Comparison of ENCODE assay signal across 1 cellular context in the genomic region with DNA sequence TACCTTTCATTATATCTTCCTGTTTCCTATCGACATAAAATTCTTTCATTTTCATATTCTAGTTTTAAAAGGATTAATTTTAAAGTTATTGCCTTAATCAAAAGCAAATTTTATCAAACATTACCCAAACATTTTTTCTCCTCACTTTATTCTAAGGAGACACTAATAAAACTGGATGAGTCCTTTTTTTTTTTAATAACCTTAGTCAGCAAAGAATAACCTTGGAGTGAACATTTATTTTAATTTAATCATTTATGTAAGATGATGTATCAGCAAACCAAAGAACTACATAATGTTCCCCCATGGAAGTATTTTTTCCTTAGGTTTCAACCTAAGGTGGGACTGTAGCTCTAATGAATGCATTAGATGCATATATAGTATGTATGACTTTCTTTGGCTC.
TF ChIP-seq lines count a peak whose summit lies in the region.

No MANE protein-coding gene starts in this region.

TF ChIP-seq in HepG2, 621 proteins besides CTCF, POLR2A, EP300 and RAD21 (continued from another document):
- TF ChIP-seq, protein P1, sequence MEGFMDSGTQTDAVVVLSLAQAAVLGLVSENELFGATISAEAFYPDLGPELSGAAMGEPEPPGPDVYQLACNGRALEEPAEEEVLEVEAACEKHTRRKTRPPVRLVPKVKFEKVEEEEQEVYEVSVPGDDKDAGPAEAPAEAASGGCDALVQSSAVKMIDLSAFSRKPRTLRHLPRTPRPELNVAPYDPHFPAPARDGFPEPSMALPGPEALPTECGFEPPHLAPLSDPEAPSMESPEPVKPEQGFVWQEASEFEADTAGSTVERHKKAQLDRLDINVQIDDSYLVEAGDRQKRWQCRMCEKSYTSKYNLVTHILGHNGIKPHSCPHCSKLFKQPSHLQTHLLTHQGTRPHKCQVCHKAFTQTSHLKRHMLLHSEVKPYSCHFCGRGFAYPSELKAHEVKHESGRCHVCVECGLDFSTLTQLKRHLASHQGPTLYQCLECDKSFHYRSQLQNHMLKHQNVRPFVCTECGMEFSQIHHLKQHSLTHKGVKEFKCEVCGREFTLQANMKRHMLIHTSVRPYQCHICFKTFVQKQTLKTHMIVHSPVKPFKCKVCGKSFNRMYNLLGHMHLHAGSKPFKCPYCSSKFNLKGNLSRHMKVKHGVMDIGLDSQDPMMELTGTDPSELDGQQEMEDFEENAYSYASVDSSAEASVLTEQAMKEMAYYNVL (CRISPR knock-in tag; IDR thresholded peaks at IDR 0.05; ENCODE audit: borderline replicate concordance) = no peak
- no peak for TF ChIP-seq ZNF33B (CRISPR knock-in tag; IDR thresholded peaks at IDR 0.05)
- peak; percentile 10 to 74; a peak in 2 of 4 replicates for TF ChIP-seq MAFK (conservative IDR thresholded peaks at IDR 0.05 in 1 of 2, IDR thresholded peaks at IDR 0.05 in 1 of 2; ENCODE audit: low read length in 2 of 2)
- no peak for TF ChIP-seq ZFX (CRISPR knock-in tag; IDR thresholded peaks at IDR 0.05; ENCODE audit: low read depth)
- TF ChIP-seq, protein P2, sequence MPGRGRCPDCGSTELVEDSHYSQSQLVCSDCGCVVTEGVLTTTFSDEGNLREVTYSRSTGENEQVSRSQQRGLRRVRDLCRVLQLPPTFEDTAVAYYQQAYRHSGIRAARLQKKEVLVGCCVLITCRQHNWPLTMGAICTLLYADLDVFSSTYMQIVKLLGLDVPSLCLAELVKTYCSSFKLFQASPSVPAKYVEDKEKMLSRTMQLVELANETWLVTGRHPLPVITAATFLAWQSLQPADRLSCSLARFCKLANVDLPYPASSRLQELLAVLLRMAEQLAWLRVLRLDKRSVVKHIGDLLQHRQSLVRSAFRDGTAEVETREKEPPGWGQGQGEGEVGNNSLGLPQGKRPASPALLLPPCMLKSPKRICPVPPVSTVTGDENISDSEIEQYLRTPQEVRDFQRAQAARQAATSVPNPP (CRISPR knock-in tag; IDR thresholded peaks at IDR 0.05) = no peak
